ENCODE assay signal across 3 cellular contexts in the genomic region with DNA sequence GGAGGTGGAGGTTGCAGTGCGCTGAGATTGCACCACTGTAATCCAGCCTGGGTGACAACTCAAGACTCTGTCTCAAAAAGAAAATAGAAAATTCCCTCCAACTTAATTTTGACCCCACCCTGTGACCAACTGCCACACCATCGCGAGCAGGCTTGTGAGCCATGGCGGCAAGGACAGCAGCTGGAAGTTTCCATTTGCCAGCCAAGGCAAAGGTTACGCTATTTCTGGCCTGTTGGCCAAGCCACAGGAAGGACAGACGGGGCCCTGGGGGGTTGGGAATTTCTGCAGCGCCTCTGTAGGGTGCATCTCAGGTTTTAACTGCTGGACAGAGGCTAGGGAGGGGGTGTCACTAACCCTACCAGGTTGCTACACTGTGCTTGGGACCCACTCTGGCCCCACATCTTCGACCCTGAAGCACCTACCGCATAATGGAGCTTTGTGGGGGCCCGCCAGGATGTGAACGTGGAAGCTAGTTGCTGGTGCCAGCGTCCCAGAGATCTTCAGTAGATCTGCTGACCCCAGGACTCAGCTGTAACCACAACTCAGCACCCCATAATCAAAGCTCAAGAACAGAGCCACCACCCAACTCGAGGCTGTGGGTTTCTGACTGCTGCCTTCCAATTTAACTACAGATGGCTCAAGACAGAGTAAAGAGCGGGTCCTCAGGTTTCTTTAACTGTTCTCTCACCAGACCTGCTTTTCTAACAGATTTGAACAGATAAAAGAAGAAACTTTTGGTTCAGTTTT.
TF ChIP-seq lines count a peak whose summit lies in the region.

No MANE protein-coding gene starts in this region.

TF ChIP-seq in Ishikawa, 13 proteins besides CTCF, POLR2A, EP300 and RAD21:
- TF ChIP-seq, protein P1, sequence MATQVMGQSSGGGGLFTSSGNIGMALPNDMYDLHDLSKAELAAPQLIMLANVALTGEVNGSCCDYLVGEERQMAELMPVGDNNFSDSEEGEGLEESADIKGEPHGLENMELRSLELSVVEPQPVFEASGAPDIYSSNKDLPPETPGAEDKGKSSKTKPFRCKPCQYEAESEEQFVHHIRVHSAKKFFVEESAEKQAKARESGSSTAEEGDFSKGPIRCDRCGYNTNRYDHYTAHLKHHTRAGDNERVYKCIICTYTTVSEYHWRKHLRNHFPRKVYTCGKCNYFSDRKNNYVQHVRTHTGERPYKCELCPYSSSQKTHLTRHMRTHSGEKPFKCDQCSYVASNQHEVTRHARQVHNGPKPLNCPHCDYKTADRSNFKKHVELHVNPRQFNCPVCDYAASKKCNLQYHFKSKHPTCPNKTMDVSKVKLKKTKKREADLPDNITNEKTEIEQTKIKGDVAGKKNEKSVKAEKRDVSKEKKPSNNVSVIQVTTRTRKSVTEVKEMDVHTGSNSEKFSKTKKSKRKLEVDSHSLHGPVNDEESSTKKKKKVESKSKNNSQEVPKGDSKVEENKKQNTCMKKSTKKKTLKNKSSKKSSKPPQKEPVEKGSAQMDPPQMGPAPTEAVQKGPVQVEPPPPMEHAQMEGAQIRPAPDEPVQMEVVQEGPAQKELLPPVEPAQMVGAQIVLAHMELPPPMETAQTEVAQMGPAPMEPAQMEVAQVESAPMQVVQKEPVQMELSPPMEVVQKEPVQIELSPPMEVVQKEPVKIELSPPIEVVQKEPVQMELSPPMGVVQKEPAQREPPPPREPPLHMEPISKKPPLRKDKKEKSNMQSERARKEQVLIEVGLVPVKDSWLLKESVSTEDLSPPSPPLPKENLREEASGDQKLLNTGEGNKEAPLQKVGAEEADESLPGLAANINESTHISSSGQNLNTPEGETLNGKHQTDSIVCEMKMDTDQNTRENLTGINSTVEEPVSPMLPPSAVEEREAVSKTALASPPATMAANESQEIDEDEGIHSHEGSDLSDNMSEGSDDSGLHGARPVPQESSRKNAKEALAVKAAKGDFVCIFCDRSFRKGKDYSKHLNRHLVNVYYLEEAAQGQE (IDR thresholded peaks at IDR 0.05; ENCODE audit: low read depth), result peak; percentile 10; the same call in 1 of the 2 replicates
- TF ChIP-seq YY1 (IDR thresholded peaks at IDR 0.05; ENCODE audit: low read depth), result no peak

TF ChIP-seq in HepG2, 621 proteins besides CTCF, POLR2A, EP300 and RAD21:
- TF ChIP-seq FOSL2 (CRISPR knock-in tag; IDR thresholded peaks at IDR 0.05), result no peak
- TF ChIP-seq, protein P2, sequence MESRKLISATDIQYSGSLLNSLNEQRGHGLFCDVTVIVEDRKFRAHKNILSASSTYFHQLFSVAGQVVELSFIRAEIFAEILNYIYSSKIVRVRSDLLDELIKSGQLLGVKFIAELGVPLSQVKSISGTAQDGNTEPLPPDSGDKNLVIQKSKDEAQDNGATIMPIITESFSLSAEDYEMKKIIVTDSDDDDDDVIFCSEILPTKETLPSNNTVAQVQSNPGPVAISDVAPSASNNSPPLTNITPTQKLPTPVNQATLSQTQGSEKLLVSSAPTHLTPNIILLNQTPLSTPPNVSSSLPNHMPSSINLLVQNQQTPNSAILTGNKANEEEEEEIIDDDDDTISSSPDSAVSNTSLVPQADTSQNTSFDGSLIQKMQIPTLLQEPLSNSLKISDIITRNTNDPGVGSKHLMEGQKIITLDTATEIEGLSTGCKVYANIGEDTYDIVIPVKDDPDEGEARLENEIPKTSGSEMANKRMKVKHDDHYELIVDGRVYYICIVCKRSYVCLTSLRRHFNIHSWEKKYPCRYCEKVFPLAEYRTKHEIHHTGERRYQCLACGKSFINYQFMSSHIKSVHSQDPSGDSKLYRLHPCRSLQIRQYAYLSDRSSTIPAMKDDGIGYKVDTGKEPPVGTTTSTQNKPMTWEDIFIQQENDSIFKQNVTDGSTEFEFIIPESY (CRISPR knock-in tag; IDR thresholded peaks at IDR 0.05), result peak; percentile 66; the same call in 1 of the 2 replicates
- no peak for TF ChIP-seq ZNF749 (CRISPR knock-in tag; IDR thresholded peaks at IDR 0.05; ENCODE audit: borderline replicate concordance)
- TF ChIP-seq SNAPC2 (CRISPR knock-in tag; IDR thresholded peaks at IDR 0.05), result no peak
- TF ChIP-seq ZNF768 (CRISPR knock-in tag; IDR thresholded peaks at IDR 0.05), result no peak
- peak; percentile 74; the same call in 1 of the 2 replicates for TF ChIP-seq ZBTB38 (CRISPR knock-in tag; IDR thresholded peaks at IDR 0.05)
- no peak for TF ChIP-seq REXO4 (CRISPR knock-in tag; IDR thresholded peaks at IDR 0.05; ENCODE audit: borderline replicate concordance)
- TF ChIP-seq, protein P3, sequence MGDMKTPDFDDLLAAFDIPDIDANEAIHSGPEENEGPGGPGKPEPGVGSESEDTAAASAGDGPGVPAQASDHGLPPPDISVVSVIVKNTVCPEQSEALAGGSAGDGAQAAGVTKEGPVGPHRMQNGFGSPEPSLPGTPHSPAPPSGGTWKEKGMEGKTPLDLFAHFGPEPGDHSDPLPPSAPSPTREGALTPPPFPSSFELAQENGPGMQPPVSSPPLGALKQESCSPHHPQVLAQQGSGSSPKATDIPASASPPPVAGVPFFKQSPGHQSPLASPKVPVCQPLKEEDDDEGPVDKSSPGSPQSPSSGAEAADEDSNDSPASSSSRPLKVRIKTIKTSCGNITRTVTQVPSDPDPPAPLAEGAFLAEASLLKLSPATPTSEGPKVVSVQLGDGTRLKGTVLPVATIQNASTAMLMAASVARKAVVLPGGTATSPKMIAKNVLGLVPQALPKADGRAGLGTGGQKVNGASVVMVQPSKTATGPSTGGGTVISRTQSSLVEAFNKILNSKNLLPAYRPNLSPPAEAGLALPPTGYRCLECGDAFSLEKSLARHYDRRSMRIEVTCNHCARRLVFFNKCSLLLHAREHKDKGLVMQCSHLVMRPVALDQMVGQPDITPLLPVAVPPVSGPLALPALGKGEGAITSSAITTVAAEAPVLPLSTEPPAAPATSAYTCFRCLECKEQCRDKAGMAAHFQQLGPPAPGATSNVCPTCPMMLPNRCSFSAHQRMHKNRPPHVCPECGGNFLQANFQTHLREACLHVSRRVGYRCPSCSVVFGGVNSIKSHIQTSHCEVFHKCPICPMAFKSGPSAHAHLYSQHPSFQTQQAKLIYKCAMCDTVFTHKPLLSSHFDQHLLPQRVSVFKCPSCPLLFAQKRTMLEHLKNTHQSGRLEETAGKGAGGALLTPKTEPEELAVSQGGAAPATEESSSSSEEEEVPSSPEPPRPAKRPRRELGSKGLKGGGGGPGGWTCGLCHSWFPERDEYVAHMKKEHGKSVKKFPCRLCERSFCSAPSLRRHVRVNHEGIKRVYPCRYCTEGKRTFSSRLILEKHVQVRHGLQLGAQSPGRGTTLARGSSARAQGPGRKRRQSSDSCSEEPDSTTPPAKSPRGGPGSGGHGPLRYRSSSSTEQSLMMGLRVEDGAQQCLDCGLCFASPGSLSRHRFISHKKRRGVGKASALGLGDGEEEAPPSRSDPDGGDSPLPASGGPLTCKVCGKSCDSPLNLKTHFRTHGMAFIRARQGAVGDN (CRISPR knock-in tag; IDR thresholded peaks at IDR 0.05), result peak; percentile 46

TF ChIP-seq in GM12891, 5 proteins besides CTCF, POLR2A, EP300 and RAD21:
- TF ChIP-seq SPI1 (IDR thresholded peaks at IDR 0.05; ENCODE audit: low read depth, low read length) (no peak), POU2F2 (IDR thresholded peaks at IDR 0.05; ENCODE audit: low read depth, low read length) (no peak), TAF1 (IDR thresholded peaks at IDR 0.05; ENCODE audit: low read depth, low read length) (no peak), PAX5 (IDR thresholded peaks at IDR 0.05; ENCODE audit: insufficient read depth, low read length, severe bottlenecking) (no peak), POLR2AphosphoS5 (IDR thresholded peaks at IDR 0.05; ENCODE audit: low read depth, low read length) (no peak)
